25 cellular contexts compared by ENCODE assay signal in genomic region chr3:22942988-22943387, GRCh38.
"Had no signal": no experiment of that assay in that cellular context is flagged by ENCODE, and none has a peak within 500 bp of the region (broad histone marks: within the 10 kb centered on the region; RNA-seq: fewer than 3 reads in every experiment).

No MANE protein-coding gene starts in this region.

- H3K9me3 ChIP-seq: stomach, suprapubic skin, testis, thoracic aorta, thyroid gland, tibial artery, tibial nerve, transverse colon, upper lobe of left lung, upper lobe of right lung, uterus, vagina had no signal

- H3K36me3 ChIP-seq: stomach, suprapubic skin, thoracic aorta, thyroid gland, tibial artery, tibial nerve, transverse colon, upper lobe of left lung, upper lobe of right lung, uterus, vagina had no signal

- H3K4me3 ChIP-seq: stomach, suprapubic skin, testis, thoracic aorta, thyroid gland, tibial artery, tibial nerve, transverse colon, upper lobe of left lung, upper lobe of right lung, uterus, vagina had no signal

- H3K27ac ChIP-seq: stomach, suprapubic skin, testis, thoracic aorta, thyroid gland, tibial artery, tibial nerve, transverse colon, upper lobe of left lung, upper lobe of right lung, uterus, vagina had no signal

- DNase-seq: stimulated activated CD4-positive, alpha-beta T cell treated with anti-CD3 and anti-CD28 coated beads, Interleukin-2, amount 100 ng/mL, for 48 hours; stimulated activated CD4-positive, alpha-beta T cell treated with anti-CD3 and anti-CD28 coated beads, Interleukin-4, amount 100 ng/mL, for 1 hour; stimulated activated CD4-positive, alpha-beta T cell treated with anti-CD3 and anti-CD28 coated beads, Interleukin-4, amount 100 ng/mL, for 24 hours; stimulated activated CD4-positive, alpha-beta T cell treated with anti-CD3 and anti-CD28 coated beads, Interleukin-4, amount 100 ng/mL, for 4 hours; stimulated activated CD8-positive, alpha-beta memory T cell treated with anti-CD3 and anti-CD28 coated beads, Interleukin-4, amount 100 ng/mL, for 48 hours; stimulated activated naive B cell treated with anti-CD40 and anti-IgM and Interleukin-4, amounts not matched to agents 10 μg/mL and 1 μg/mL and 100 μg/mL, for 72 hours; stimulated activated naive CD4-positive, alpha-beta T cell; stimulated activated naive CD4-positive, alpha-beta T cell treated with Interleukin-2 at 50 U/mL for 16 hours; stimulated activated naive CD8-positive, alpha-beta T cell treated with anti-CD3 and anti-CD28 coated beads, Interleukin-15, amount 100 ng/mL, for 72 hours; stimulated activated naive CD8-positive, alpha-beta T cell treated with anti-CD3 and anti-CD28 coated beads, Interleukin-15, Interleukin-2, amounts not matched to agents 100 U/mL and 50 U/mL, for 24 hours; stomach; substantia nigra; testis; thyroid gland; tibial artery; transverse colon; trophoblast cell; upper lobe of left lung; upper lobe of right lung; uterus had no signal

- H3K4me1 ChIP-seq: suprapubic skin, thyroid gland, tibial artery, transverse colon, upper lobe of right lung, uterus, vagina had no signal

- H3K27me3 ChIP-seq: stomach, suprapubic skin, testis, thyroid gland, tibial artery, tibial nerve, transverse colon, upper lobe of left lung, upper lobe of right lung, uterus, vagina had no signal

- FAIRE-seq: urothelium cell line had no signal
